10 cellular contexts compared by ENCODE assay signal in the genomic region with DNA sequence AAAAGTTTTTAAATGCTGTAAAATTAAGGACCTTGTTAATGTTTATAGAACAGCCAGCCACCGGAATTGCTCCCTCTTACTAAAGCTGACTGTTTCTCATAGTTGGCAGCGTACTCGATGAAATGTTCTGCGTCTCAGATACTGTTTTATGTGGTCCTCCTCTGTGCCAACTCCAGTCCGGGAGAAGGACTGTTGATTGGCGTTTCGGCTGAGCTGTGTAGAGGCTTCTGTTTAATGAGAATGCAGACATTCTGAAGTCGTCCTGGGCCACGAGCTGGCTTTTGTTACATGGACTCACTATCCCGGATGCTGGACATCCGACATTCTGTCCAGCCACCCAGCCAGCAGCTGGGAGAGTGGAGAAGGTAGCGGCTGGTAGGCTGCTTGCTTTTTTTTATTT.
DNase-seq lines count a peak whose midpoint lies in the region; TF ChIP-seq lines count a peak whose summit lies in the region.
"Had no signal": no experiment of that assay in that cellular context is flagged by ENCODE, and none has a peak within 500 bp of the region (broad histone marks: within the 10 kb centered on the region; RNA-seq: fewer than 3 reads in every experiment).

No MANE protein-coding gene starts in this region.

- peaks cover 22 to 27% of the 10 kb centered on the region in 2 donors for H3K4me1 ChIP-seq in thyroid gland

- peak overlapping the region; percentile 52 to 80 (median 77) for H3K27ac ChIP-seq in thyroid gland
- H3K27ac ChIP-seq: PC-9, WERI-Rb-1 had no signal

- no peak for TF ChIP-seq POLR2A in thyroid gland (IDR thresholded peaks at IDR 0.05)

- H3K4me3 ChIP-seq in LNCaP clone FGC (ENCODE audit: low read depth, low read length), result peak overlapping the region; percentile 22
- peak overlapping the region; percentile 6 for H3K4me3 ChIP-seq in epithelial cell of proximal tubule (ENCODE audit: low read depth, low read length)
- no peak overlapping the region for H3K4me3 ChIP-seq in thyroid gland (replicated peaks in 1 of 3)
- H3K4me3 ChIP-seq: PC-9 had no signal

- no peaks in the 10 kb centered on the region for H3K27me3 ChIP-seq in thyroid gland

- no peaks in the 10 kb centered on the region for H3K36me3 ChIP-seq in thyroid gland

- DNase-seq in LNCaP clone FGC (ENCODE audit: low read depth), result peak; percentile 87
- DNase-seq in epithelial cell of proximal tubule (ENCODE audit: low read depth), result peak; percentile 48
- peak; percentile 70 for DNase-seq in midbrain (lab: John Stamatoyannopoulos, UW)
- peak; percentile 73 to 82 for DNase-seq in thyroid gland
- DNase-seq in DMS 273 (lab: John Stamatoyannopoulos, UW; ENCODE audit: unreplicated experiment), result no peak
- no peak for DNase-seq in cortex of kidney (lab: John Stamatoyannopoulos, UW)
- DNase-seq in NCI-H1694 (lab: John Stamatoyannopoulos, UW), result no peak
- DNase-seq: activated naive CD4-positive, alpha-beta T cell treated with anti-CD3 and anti-CD28 coated beads, Interleukin-2, amount 10 ng/mL, durations not matched to agents 7 days and 5 days; PC-9; WERI-Rb-1 had no signal

- no peaks in the 10 kb centered on the region for H3K9me3 ChIP-seq in thyroid gland

- intact Hi-C loops in thyroid gland (cut with DNase I), result no loop called here

- WGBS in thyroid gland, 2 donors, result 26 to 35% methylated on average over 12 of the region's 12 CpGs

- no peak for TF ChIP-seq CTCF in LNCaP clone FGC (IDR thresholded peaks at IDR 0.05; ENCODE audit: control insufficient read depth, extremely low read depth, insufficient read depth)
- no peak for TF ChIP-seq CTCF in epithelial cell of proximal tubule (conservative IDR thresholded peaks at IDR 0.05; ENCODE audit: low read depth, low read length)
- TF ChIP-seq CTCF in thyroid gland (IDR thresholded peaks at IDR 0.05), result no peak

Comparison
In these comparisons a context has a peak if more than half of its experiments do, and no peak if none do; other contexts are left out.
1. DNase-seq: peak in LNCaP clone FGC (single experiment), epithelial cell of proximal tubule (single experiment), midbrain (single experiment) and thyroid gland (2 of 2); none in DMS 273 (single experiment), cortex of kidney (single experiment) and NCI-H1694 (single experiment).
2. H3K4me3 ChIP-seq: peak in LNCaP clone FGC (single experiment) and epithelial cell of proximal tubule (single experiment); none in thyroid gland (0 of 3).